In genomic region chr5:117135851-117136250, GRCh38 we compare ENCODE assay signal across 29 cellular contexts.
"Had no signal": no experiment of that assay in that cellular context is flagged by ENCODE, and none has a peak within 500 bp of the region (broad histone marks: within the 10 kb centered on the region; RNA-seq: fewer than 3 reads in every experiment).

No MANE protein-coding gene starts in this region.

- H2AFZ ChIP-seq: hepatocyte had no signal

- H3K9me3 Mint-ChIP-seq: endodermal cell, mesothelial cell of epicardium had no signal

- H3K4me3 Mint-ChIP-seq: dendritic cell treated with granulocyte-macrophage colony-stimulating factor and Interleukin-4, amounts not matched to agents 40 ng/mL and 50 ng/mL, for 4 days; effector memory CD8-positive, alpha-beta T cell; endodermal cell; immature natural killer cell; mesothelial cell of epicardium; naive B cell; naive thymus-derived CD8-positive, alpha-beta T cell had no signal

- H3K9me3 ChIP-seq: colonic mucosa, esophagus squamous epithelium, gastrocnemius medialis, left lung, lower lobe of right lung, mucosa of descending colon had no signal

- H3K79me2 ChIP-seq: hepatocyte had no signal

- DNase-seq: colonic mucosa; cortex of kidney; effector CD8-positive, alpha-beta T cell; effector memory CD8-positive, alpha-beta T cell; endodermal cell; erythroblast; esophagus squamous epithelium; foreskin fibroblast; foreskin melanocyte; gastrocnemius medialis; glutamatergic neuron; head of caudate nucleus; hypothalamus; immature natural killer cell; islet precursor cell; kidney; kidney glomerular epithelial cell; left lung; lower lobe of right lung; mesenchymal stem cell; mucosa of descending colon; naive B cell; naive thymus-derived CD8-positive, alpha-beta T cell had no signal

- H3K27me3 ChIP-seq: colonic mucosa, esophagus squamous epithelium, gastrocnemius medialis, hepatocyte, left lung had no signal

- H3K4me3 ChIP-seq: colonic mucosa, esophagus squamous epithelium, gastrocnemius medialis, hepatocyte, left lung, lower lobe of right lung, mucosa of descending colon had no signal

- H3K27ac Mint-ChIP-seq: dendritic cell treated with granulocyte-macrophage colony-stimulating factor and Interleukin-4, amounts not matched to agents 40 ng/mL and 50 ng/mL, for 4 days; effector memory CD8-positive, alpha-beta T cell; endodermal cell; immature natural killer cell; mesothelial cell of epicardium; naive B cell; naive thymus-derived CD8-positive, alpha-beta T cell had no signal

- H3K4me1 Mint-ChIP-seq: immature natural killer cell; naive B cell; naive thymus-derived CD8-positive, alpha-beta T cell had no signal

- H3K27ac ChIP-seq: colonic mucosa, epithelial cell of prostate, esophagus squamous epithelium, hepatocyte, left lung, lower lobe of right lung had no signal

- H3K36me3 ChIP-seq: colonic mucosa, esophagus squamous epithelium, gastrocnemius medialis, left lung, lower lobe of right lung had no signal

- H3K36me3 Mint-ChIP-seq: immature natural killer cell; mesothelial cell of epicardium; naive B cell; naive thymus-derived CD8-positive, alpha-beta T cell had no signal

- H3K4me1 ChIP-seq: colonic mucosa, gastrocnemius medialis, left lung, lower lobe of right lung had no signal

- ATAC-seq: effector memory CD8-positive, alpha-beta T cell; esophagus mucosa; left lung; lower lobe of right lung; mucosa of descending colon; naive thymus-derived CD8-positive, alpha-beta T cell had no signal

- H3K4me2 ChIP-seq: hepatocyte had no signal

- H3K27me3 Mint-ChIP-seq: dendritic cell treated with granulocyte-macrophage colony-stimulating factor and Interleukin-4, amounts not matched to agents 40 ng/mL and 50 ng/mL, for 4 days; effector memory CD8-positive, alpha-beta T cell; naive B cell; naive thymus-derived CD8-positive, alpha-beta T cell had no signal

- FAIRE-seq: endometrium, kidney had no signal
